28 cellular contexts compared by ENCODE assay signal in genomic region chr2:102392096-102392495, GRCh38. TPM values are rescaled to one million over a fixed set of nuclear protein-coding genes. Genes with fewer than 3 reads are reported as not detected.
DNase-seq lines count a peak whose midpoint lies in the region; ATAC-seq and TF ChIP-seq lines count a peak whose summit lies in the region.
"Had no signal": no experiment of that assay in that cellular context is flagged by ENCODE, and none has a peak within 500 bp of the region (broad histone marks: within the 10 kb centered on the region; RNA-seq: fewer than 3 reads in every experiment).

No MANE protein-coding gene starts in this region.

- TF ChIP-seq CTCF in natural killer cell (IDR thresholded peaks at IDR 0.05): no peak

- H3K4me1 Mint-ChIP-seq in activated naive CD8-positive, alpha-beta T cell (ENCODE audit: low read depth): peaks cover 23% of the 10 kb centered on the region
- H3K4me1 Mint-ChIP-seq in activated naive CD8-positive, alpha-beta T cell treated with anti-CD3 and anti-CD28 coated beads, Interleukin-2, amount 50 U/mL, for 24 hours: peaks cover 20% of the 10 kb centered on the region
- H3K4me1 Mint-ChIP-seq in natural killer cell treated with Interleukin-12 subunit alpha and Interleukin-12 subunit beta and Interleukin-15 and Interleukin-18, amount 100 ng/mL, for 72 hours (ENCODE audit: low read depth in 2 of 2): peaks cover 41 to 45% of the 10 kb centered on the region in 2 donors
- H3K4me1 Mint-ChIP-seq in natural killer cell (peaks cover 13 to 20% of the 10 kb centered on the region in 2 donors), T-helper 17 cell (peaks cover 26% of the 10 kb centered on the region), immature natural killer cell (peaks cover 27 to 54% of the 10 kb centered on the region in 2 donors)
- H3K4me1 Mint-ChIP-seq: CD14-positive monocyte had no signal

- ATAC-seq in activated naive CD8-positive, alpha-beta T cell treated with anti-CD3 and anti-CD28 coated beads, Interleukin-2, amount 50 U/mL, for 24 hours: no peak
- no peak for ATAC-seq in natural killer cell treated with Interleukin-12 subunit alpha and Interleukin-12 subunit beta and Interleukin-15 and Interleukin-18, amount 100 ng/mL, for 72 hours
- ATAC-seq in natural killer cell (no peak), T-helper 17 cell (no peak), GM18867 (IDR thresholded peaks at IDR 0.05; ENCODE audit: unreplicated experiment) (no peak), GM21717 (IDR thresholded peaks at IDR 0.05; ENCODE audit: unreplicated experiment) (no peak)
- ATAC-seq: GM12878 had no signal

- no peak overlapping the region for H3K4me3 Mint-ChIP-seq in activated naive CD8-positive, alpha-beta T cell
- H3K4me3 Mint-ChIP-seq in activated naive CD8-positive, alpha-beta T cell treated with anti-CD3 and anti-CD28 coated beads, Interleukin-2, amount 50 U/mL, for 24 hours: no peak overlapping the region
- H3K4me3 Mint-ChIP-seq in natural killer cell treated with Interleukin-12 subunit alpha and Interleukin-12 subunit beta and Interleukin-15 and Interleukin-18, amount 100 ng/mL, for 72 hours: peak overlapping the region; percentile 23
- H3K4me3 Mint-ChIP-seq in natural killer cell (no peak overlapping the region), T-helper 17 cell (no peak overlapping the region), immature natural killer cell (peak overlapping the region in 2 of 5 donors; percentile 22 to 32)
- H3K4me3 Mint-ChIP-seq: CD14-positive monocyte; CD4-positive, CD25-positive, alpha-beta regulatory T cell had no signal

- no peaks in the 10 kb centered on the region for H3K27me3 Mint-ChIP-seq in activated naive CD8-positive, alpha-beta T cell
- H3K27me3 Mint-ChIP-seq in activated naive CD8-positive, alpha-beta T cell treated with anti-CD3 and anti-CD28 coated beads, Interleukin-2, amount 50 U/mL, for 24 hours: no peaks in the 10 kb centered on the region
- no peaks in the 10 kb centered on the region for H3K27me3 Mint-ChIP-seq in natural killer cell treated with Interleukin-12 subunit alpha and Interleukin-12 subunit beta and Interleukin-15 and Interleukin-18, amount 100 ng/mL, for 72 hours
- H3K27me3 Mint-ChIP-seq in natural killer cell (ENCODE audit: low read depth in 2 of 2) (no peaks in the 10 kb centered on the region), T-helper 17 cell (no peaks in the 10 kb centered on the region), immature natural killer cell (ENCODE audit: low read depth in 3 of 3) (peaks cover 0 to 4% (median 0%) of the 10 kb centered on the region in 3 donors)
- H3K27me3 Mint-ChIP-seq: CD4-positive, alpha-beta memory T cell; CD4-positive, CD25-positive, alpha-beta regulatory T cell had no signal

- H3K9me3 ChIP-seq in T-helper 17 cell (ENCODE audit: control insufficient read depth, low read length, poor library complexity, severe bottlenecking): no peaks in the 10 kb centered on the region
- H3K9me3 ChIP-seq: BE2C, BLaER1 had no signal

- no peak for DNase-seq in activated naive CD8-positive, alpha-beta T cell treated with anti-CD3 and anti-CD28 coated beads, Interleukin-2, amount 50 U/mL, for 24 hours
- DNase-seq in natural killer cell treated with Interleukin-12 subunit alpha and Interleukin-12 subunit beta and Interleukin-15 and Interleukin-18, amount 100 ng/mL, for 72 hours (ENCODE audit: low spot score): no peak
- DNase-seq in natural killer cell (no peak), T-helper 17 cell (no peak), immature natural killer cell (no peak)
- DNase-seq: 8988T, ACHN, BE2C, C1 segment of cervical spinal cord, COR-L47, DMS 273 treated with DMSO at 0.1 percent for 48 hours, DMS153, DMS79, DND-41, EL, GDM1 had no signal

- peaks cover 9% of the 10 kb centered on the region for H3K36me3 Mint-ChIP-seq in activated naive CD8-positive, alpha-beta T cell
- H3K36me3 Mint-ChIP-seq in activated naive CD8-positive, alpha-beta T cell treated with anti-CD3 and anti-CD28 coated beads, Interleukin-2, amount 50 U/mL, for 24 hours (ENCODE audit: low read depth): peaks cover 46% of the 10 kb centered on the region
- peaks cover 55% of the 10 kb centered on the region for H3K36me3 Mint-ChIP-seq in natural killer cell treated with Interleukin-12 subunit alpha and Interleukin-12 subunit beta and Interleukin-15 and Interleukin-18, amount 100 ng/mL, for 72 hours
- H3K36me3 Mint-ChIP-seq in natural killer cell: no peaks in the 10 kb centered on the region
- peaks cover 8% of the 10 kb centered on the region for H3K36me3 Mint-ChIP-seq in T-helper 17 cell (ENCODE audit: low read depth)
- H3K36me3 Mint-ChIP-seq in immature natural killer cell: peaks cover 25 to 58% (median 37%) of the 10 kb centered on the region in 3 donors
- H3K36me3 Mint-ChIP-seq: CD14-positive monocyte had no signal

- intact Hi-C loops in natural killer cell (cut with micrococcal nuclease): no loop called here

- H3K9me3 Mint-ChIP-seq in activated naive CD8-positive, alpha-beta T cell (ENCODE audit: low read depth): no peaks in the 10 kb centered on the region
- H3K9me3 Mint-ChIP-seq in activated naive CD8-positive, alpha-beta T cell treated with anti-CD3 and anti-CD28 coated beads, Interleukin-2, amount 50 U/mL, for 24 hours: no peaks in the 10 kb centered on the region
- no peaks in the 10 kb centered on the region for H3K9me3 Mint-ChIP-seq in natural killer cell treated with Interleukin-12 subunit alpha and Interleukin-12 subunit beta and Interleukin-15 and Interleukin-18, amount 100 ng/mL, for 72 hours
- H3K9me3 Mint-ChIP-seq in natural killer cell (no peaks in the 10 kb centered on the region), immature natural killer cell (no peaks in the 10 kb centered on the region)
- H3K9me3 Mint-ChIP-seq: CD4-positive, alpha-beta memory T cell; CD4-positive, CD25-positive, alpha-beta regulatory T cell; CD8-positive, alpha-beta memory T cell had no signal

- H3K27ac Mint-ChIP-seq in activated naive CD8-positive, alpha-beta T cell: peak overlapping the region; percentile 17
- no peak overlapping the region for H3K27ac Mint-ChIP-seq in activated naive CD8-positive, alpha-beta T cell treated with anti-CD3 and anti-CD28 coated beads, Interleukin-2, amount 50 U/mL, for 24 hours
- H3K27ac Mint-ChIP-seq in natural killer cell treated with Interleukin-12 subunit alpha and Interleukin-12 subunit beta and Interleukin-15 and Interleukin-18, amount 100 ng/mL, for 72 hours: peak overlapping the region; percentile 54 to 79
- H3K27ac Mint-ChIP-seq in natural killer cell: peak overlapping the region in 1 of 2 donors; percentile 37
- H3K27ac Mint-ChIP-seq in T-helper 17 cell: peak overlapping the region; percentile 2
- H3K27ac Mint-ChIP-seq in immature natural killer cell: peak overlapping the region in 5 of 6 donors; percentile 4 to 54 (median 26)
- H3K27ac Mint-ChIP-seq: CD14-positive monocyte had no signal

RNA-seq across cellular contexts. Expression of gene IL18RAP, which starts 30.9 kb away (rescaled TPM):
- total RNA-seq in natural killer cell treated with Interleukin-12 subunit alpha and Interleukin-12 subunit beta and Interleukin-15 and Interleukin-18, amount 100 ng/mL, for 72 hours: 100 to 1,000 TPM; 159 to 355 TPM
- total RNA-seq in natural killer cell (100 to 1,000 TPM; 136 to 309 (median 203) TPM), T-helper 17 cell (1 to 10 TPM; 6.0 to 8.8 TPM)
- polyA plus RNA-seq in immature natural killer cell: 10 to 100 TPM; 58.1 to 60.8 (median 60.3) TPM
- total RNA-seq: A673, Daoy, G401 had no signal
- polyA plus RNA-seq: CD14-positive monocyte had no signal

RNA-seq across cellular contexts. Expression of gene IL18R1, which starts 36.5 kb away (rescaled TPM):
- total RNA-seq in natural killer cell treated with Interleukin-12 subunit alpha and Interleukin-12 subunit beta and Interleukin-15 and Interleukin-18, amount 100 ng/mL, for 72 hours: 100 to 1,000 TPM; 135 to 219 TPM
- 10 to 100 TPM; 42.9 to 58.8 (median 46.7) TPM for total RNA-seq in natural killer cell
- total RNA-seq in T-helper 17 cell: 10 to 100 TPM; 17.4 to 31.7 TPM
- 10 to 100 TPM; 32.9 to 49.9 (median 37.4) TPM for polyA plus RNA-seq in immature natural killer cell
- total RNA-seq: A673, G401 had no signal

Comparison
In these comparisons a context has a peak if more than half of its experiments do, and no peak if none do; other contexts are left out.
1. RNA of gene IL18RAP, which starts 30.9 kb away (total RNA-seq): 159 to 355 TPM in natural killer cell treated with Interleukin-12 subunit alpha and Interleukin-12 subunit beta and Interleukin-15 and Interleukin-18, amount 100 ng/mL, for 72 hours and 136 to 309 TPM in natural killer cell; 6.0 to 8.8 TPM in T-helper 17 cell; every median in the first group is over 10 times any median in the second.